Comparison of ENCODE assay signal across 1 cellular context in genomic region chr9:129835128-129835859, GRCh38.
TF ChIP-seq lines count a peak whose summit lies in the region.

Gene C9orf78 (minus strand): TSS chr9:129835275. CDS start chr9:129835221, 54 bp downstream.
Gene USP20 (plus strand): TSS chr9:129835458. CDS start chr9:129852556, 17,098 bp downstream.

TF ChIP-seq in HepG2, 621 proteins besides CTCF, POLR2A, EP300 and RAD21 (continued from another document and continues in another):
- no peak; the same call in 1 of the 2 replicates for TF ChIP-seq ZNF281 (CRISPR knock-in tag; IDR thresholded peaks at IDR 0.05; ENCODE audit: borderline replicate concordance)
- TF ChIP-seq DDIT3 (CRISPR knock-in tag; IDR thresholded peaks at IDR 0.05): no peak
- no peak for TF ChIP-seq MAFF (IDR thresholded peaks at IDR 0.05; ENCODE audit: low read depth, low read length)
- no peak for TF ChIP-seq SETDB1 (CRISPR knock-in tag; IDR thresholded peaks at IDR 0.05; ENCODE audit: borderline replicate concordance)
- no peak for TF ChIP-seq TCF12 (IDR thresholded peaks at IDR 0.05)
- 0 out of 2 replicates have a peak, but pooled peaks have one; percentile 36 for TF ChIP-seq TCF12 (CRISPR knock-in tag; IDR thresholded peaks at IDR 0.05)
- no peak for TF ChIP-seq ZSCAN22 (CRISPR knock-in tag; IDR thresholded peaks at IDR 0.05)
- no peak for TF ChIP-seq KLF13 (CRISPR knock-in tag; IDR thresholded peaks at IDR 0.05)
- TF ChIP-seq MTF1 (CRISPR knock-in tag; IDR thresholded peaks at IDR 0.05): no peak
- TF ChIP-seq CEBPG (CRISPR knock-in tag; IDR thresholded peaks at IDR 0.05): no peak
- TF ChIP-seq ZNF737 (CRISPR knock-in tag; IDR thresholded peaks at IDR 0.05; ENCODE audit: borderline replicate concordance): no peak
- no peak for TF ChIP-seq AFF4 (CRISPR knock-in tag; IDR thresholded peaks at IDR 0.05)
- no peak for TF ChIP-seq ZNF749 (CRISPR knock-in tag; IDR thresholded peaks at IDR 0.05; ENCODE audit: borderline replicate concordance)
- no peak for TF ChIP-seq RARG (CRISPR knock-in tag; IDR thresholded peaks at IDR 0.05; ENCODE audit: low read depth)
- TF ChIP-seq ZNF580 (CRISPR knock-in tag; IDR thresholded peaks at IDR 0.05; ENCODE audit: borderline replicate concordance, low read depth): 0 out of 2 replicates have a peak, but pooled peaks have one; percentile 59
- no peak for TF ChIP-seq ZNF232 (CRISPR knock-in tag; IDR thresholded peaks at IDR 0.05; ENCODE audit: borderline replicate concordance)
- TF ChIP-seq EEA1 (CRISPR knock-in tag; IDR thresholded peaks at IDR 0.05; ENCODE audit: borderline replicate concordance): no peak
- TF ChIP-seq ZNF335 (CRISPR knock-in tag; IDR thresholded peaks at IDR 0.05): peak; percentile 31; the same call in 1 of the 2 replicates
- no peak for TF ChIP-seq CHD2 (IDR thresholded peaks at IDR 0.05; ENCODE audit: low read depth, low read length)
- TF ChIP-seq CCDC6 (CRISPR knock-in tag; IDR thresholded peaks at IDR 0.05): 0 out of 2 replicates have a peak, but pooled peaks have one; percentile 65
- TF ChIP-seq CREB3 (CRISPR knock-in tag; IDR thresholded peaks at IDR 0.05): peak; percentile 24; the same call in 1 of the 2 replicates
- TF ChIP-seq SP4 (CRISPR knock-in tag; IDR thresholded peaks at IDR 0.05): peak; percentile 100
- TF ChIP-seq MYC (CRISPR knock-in tag; IDR thresholded peaks at IDR 0.05; ENCODE audit: borderline replicate concordance): peak; percentile 62; the same call in 1 of the 2 replicates
- TF ChIP-seq ZNF850 (CRISPR knock-in tag; conservative IDR thresholded peaks at IDR 0.05): no peak
- no peak for TF ChIP-seq ZNF382 (CRISPR knock-in tag; IDR thresholded peaks at IDR 0.05; ENCODE audit: borderline replicate concordance)
- no peak for TF ChIP-seq KLF15 (CRISPR knock-in tag; IDR thresholded peaks at IDR 0.05; ENCODE audit: borderline replicate concordance)
- TF ChIP-seq NFE2L1 (CRISPR knock-in tag; IDR thresholded peaks at IDR 0.05; ENCODE audit: borderline replicate concordance): no peak
- TF ChIP-seq SNAPC2 (CRISPR knock-in tag; IDR thresholded peaks at IDR 0.05): peak; percentile 23; the same call in 1 of the 2 replicates
- TF ChIP-seq BCL3 (CRISPR knock-in tag; IDR thresholded peaks at IDR 0.05): no peak
- TF ChIP-seq HNRNPUL1 (IDR thresholded peaks at IDR 0.05; ENCODE audit: low read depth, low read length): no peak
- no peak for TF ChIP-seq FOXM1 (CRISPR knock-in tag; IDR thresholded peaks at IDR 0.05)
- TF ChIP-seq ARNT2 (CRISPR knock-in tag; IDR thresholded peaks at IDR 0.05; ENCODE audit: low read depth): peak; percentile 67; the same call in 1 of the 2 replicates
- TF ChIP-seq ZNF589 (CRISPR knock-in tag; conservative IDR thresholded peaks at IDR 0.05): no peak
- TF ChIP-seq ZNF841 (CRISPR knock-in tag; IDR thresholded peaks at IDR 0.05; ENCODE audit: borderline replicate concordance): no peak
- peak; percentile 57; the same call in 1 of the 2 replicates for TF ChIP-seq YEATS4 (CRISPR knock-in tag; IDR thresholded peaks at IDR 0.05; ENCODE audit: borderline replicate concordance)
- 0 out of 2 replicates have a peak, but pooled peaks have one; percentile 45 for TF ChIP-seq TMF1 (CRISPR knock-in tag; IDR thresholded peaks at IDR 0.05; ENCODE audit: low read depth)
- TF ChIP-seq ZNF788 (CRISPR knock-in tag; IDR thresholded peaks at IDR 0.05; ENCODE audit: borderline replicate concordance): no peak
- TF ChIP-seq LBX2 (CRISPR knock-in tag; IDR thresholded peaks at IDR 0.05; ENCODE audit: borderline replicate concordance): no peak
- no peak for TF ChIP-seq SOX13 (IDR thresholded peaks at IDR 0.05)
- no peak for TF ChIP-seq SOX13 (CRISPR knock-in tag; conservative IDR thresholded peaks at IDR 0.05 in 1 of 2, IDR thresholded peaks at IDR 0.05 in 1 of 2)
- TF ChIP-seq SRSF1 (optimal IDR thresholded peaks at IDR 0.05; ENCODE audit: low read depth, low read length): peak; percentile 42
- no peak for TF ChIP-seq IRX3 (CRISPR knock-in tag; IDR thresholded peaks at IDR 0.05; ENCODE audit: borderline replicate concordance, low read depth)
- no peak for TF ChIP-seq ZSCAN9 (CRISPR knock-in tag; IDR thresholded peaks at IDR 0.05; ENCODE audit: borderline replicate concordance)
- no peak for TF ChIP-seq GPN1 (CRISPR knock-in tag; IDR thresholded peaks at IDR 0.05; ENCODE audit: borderline replicate concordance)
- no peak; the same call in 1 of the 2 replicates for TF ChIP-seq TFDP1 (CRISPR knock-in tag; IDR thresholded peaks at IDR 0.05; ENCODE audit: borderline replicate concordance)
- TF ChIP-seq ZBTB10 (CRISPR knock-in tag; IDR thresholded peaks at IDR 0.05; ENCODE audit: borderline replicate concordance): no peak
- no peak for TF ChIP-seq KDM1A (CRISPR knock-in tag; IDR thresholded peaks at IDR 0.05)
